Comparison of ENCODE assay signal across 11 cellular contexts in genomic region chr11:13964771-13965074, GRCh38. TPM values are rescaled to one million over a fixed set of nuclear protein-coding genes. Genes with fewer than 3 reads are reported as not detected.
A peak's percentile ranks its signal among the peaks of the same experiment; 100 is the strongest.
DNase-seq lines count a peak whose midpoint lies in the region; ATAC-seq and TF ChIP-seq lines count a peak whose summit lies in the region.
"Had no signal": no experiment of that assay in that cellular context is flagged by ENCODE, and none has a peak within 500 bp of the region (broad histone marks: within the 10 kb centered on the region; RNA-seq: fewer than 3 reads in every experiment).

No MANE protein-coding gene starts in this region.

- POLR2A ChIA-PET in naive thymus-derived CD4-positive, alpha-beta T cell (lab: Charles Lee) = interaction anchor here (1.3 kb wide), 1 partner anchor 96 kb away, joined by 5 read pairs; no protein-coding TSS in a partner anchor

- no peak for DNase-seq in cardiac muscle cell (ENCODE audit: low read depth in 1 of 2, low spot score in 1 of 2)
- no peak for DNase-seq in Right ventricle myocardium inferior (ENCODE audit: missing footprints)
- no peak for DNase-seq in endothelial cell (ENCODE audit: low spot score)
- DNase-seq in naive thymus-derived CD4-positive, alpha-beta T cell = no peak
- no peak for DNase-seq in uterus
- no peak for DNase-seq in NAMALWA (ENCODE audit: low spot score)
- DNase-seq: EL had no signal

- H3K27ac Mint-ChIP-seq in endothelial cell (ENCODE audit: unreplicated experiment) = no peak overlapping the region
- no peak overlapping the region for H3K27ac Mint-ChIP-seq in naive thymus-derived CD4-positive, alpha-beta T cell
- H3K27ac Mint-ChIP-seq: stimulated activated naive CD8-positive, alpha-beta T cell treated with anti-CD3 and anti-CD28 coated beads, Interleukin-15, Interleukin-2, amounts not matched to agents 100 ng/mL and 50 ng/mL, for 24 hours had no signal

- H3K4me1 ChIP-seq in cardiac muscle cell (ENCODE audit: low read depth) = peaks cover 17% of the 10 kb centered on the region
- peaks cover 10 to 16% of the 10 kb centered on the region in 2 donors for H3K4me1 ChIP-seq in naive thymus-derived CD4-positive, alpha-beta T cell (ENCODE audit: control insufficient read depth in 2 of 2, insufficient read depth in 2 of 2, low read length in 2 of 2)
- peaks cover 0 to 4% of the 10 kb centered on the region in 2 donors for H3K4me1 ChIP-seq in uterus

- ATAC-seq in Right ventricle myocardium inferior (no peak), GM18517 (IDR thresholded peaks at IDR 0.05; ENCODE audit: unreplicated experiment) (no peak), GM21360 (IDR thresholded peaks at IDR 0.05; ENCODE audit: unreplicated experiment) (no peak)
- no peak for ATAC-seq in naive thymus-derived CD4-positive, alpha-beta T cell

- no peak for TF ChIP-seq POLR2A in uterus (IDR thresholded peaks at IDR 0.05)

- H3K27me3 ChIP-seq in cardiac muscle cell (peaks cover 71% of the 10 kb centered on the region), uterus (peaks cover 0 to 5% of the 10 kb centered on the region in 2 donors)
- peaks cover 6 to 21% of the 10 kb centered on the region in 2 donors for H3K27me3 ChIP-seq in naive thymus-derived CD4-positive, alpha-beta T cell (ENCODE audit: control insufficient read depth in 2 of 2, insufficient read depth in 2 of 2, low read length in 2 of 2)

- H3K4me3 Mint-ChIP-seq in endothelial cell (ENCODE audit: unreplicated experiment) = peak overlapping the region; percentile 90
- H3K4me3 Mint-ChIP-seq in naive thymus-derived CD4-positive, alpha-beta T cell = peak overlapping the region in 8 of 10 donors; percentile 12 to 80 (median 41)

- TF ChIP-seq CTCF in cardiac muscle cell (IDR thresholded peaks at IDR 0.05; ENCODE audit: low read depth, low read length) (no peak), endothelial cell (IDR thresholded peaks at IDR 0.05; ENCODE audit: unreplicated experiment) (no peak), uterus (IDR thresholded peaks at IDR 0.05) (no peak)

- no peaks in the 10 kb centered on the region for H3K9me3 ChIP-seq in cardiac muscle cell (ENCODE audit: low read depth)
- H3K9me3 ChIP-seq in naive thymus-derived CD4-positive, alpha-beta T cell (ENCODE audit: control insufficient read depth in 2 of 3, low read length in 3 of 3) = no peaks in the 10 kb centered on the region
- no peaks in the 10 kb centered on the region for H3K9me3 ChIP-seq in uterus

- H3K36me3 Mint-ChIP-seq in endothelial cell (ENCODE audit: low read depth, unreplicated experiment) = peaks cover 8% of the 10 kb centered on the region
- H3K36me3 Mint-ChIP-seq in naive thymus-derived CD4-positive, alpha-beta T cell = peaks cover 0 to 1% (median 0%) of the 10 kb centered on the region in 5 donors

- no peaks in the 10 kb centered on the region for H3K9me3 Mint-ChIP-seq in endothelial cell (ENCODE audit: unreplicated experiment)
- H3K9me3 Mint-ChIP-seq in naive thymus-derived CD4-positive, alpha-beta T cell = no peaks in the 10 kb centered on the region
- H3K9me3 Mint-ChIP-seq: stimulated activated naive CD8-positive, alpha-beta T cell treated with anti-CD3 and anti-CD28 coated beads, Interleukin-15, Interleukin-2, amounts not matched to agents 100 ng/mL and 50 ng/mL, for 24 hours had no signal

- H3K36me3 ChIP-seq in cardiac muscle cell (no peaks in the 10 kb centered on the region), uterus (no peaks in the 10 kb centered on the region)
- no peaks in the 10 kb centered on the region for H3K36me3 ChIP-seq in naive thymus-derived CD4-positive, alpha-beta T cell (ENCODE audit: control insufficient read depth in 2 of 3, insufficient read depth in 3 of 3, low read length in 3 of 3)

- peak overlapping the region; percentile 39 for H3K4me3 ChIP-seq in cardiac muscle cell
- no peak overlapping the region for H3K4me3 ChIP-seq in naive thymus-derived CD4-positive, alpha-beta T cell (ENCODE audit: low read length)
- peak overlapping the region in 1 of 2 donors; percentile 53 for H3K4me3 ChIP-seq in uterus

- H3K27me3 Mint-ChIP-seq in endothelial cell (ENCODE audit: unreplicated experiment) = peaks cover 16% of the 10 kb centered on the region
- peaks cover 46 to 77% (median 52%) of the 10 kb centered on the region in 5 donors for H3K27me3 Mint-ChIP-seq in naive thymus-derived CD4-positive, alpha-beta T cell

- CTCF ChIA-PET in naive thymus-derived CD4-positive, alpha-beta T cell (lab: Charles Lee) = interaction anchor here (1.1 to 2.8 kb wide), 4 partner anchors 97 to 188 kb away, joined by 3 to 7 read pairs (median 4); no protein-coding TSS in a partner anchor

- H3K4me1 Mint-ChIP-seq in endothelial cell (ENCODE audit: unreplicated experiment) = peaks cover 35% of the 10 kb centered on the region
- H3K4me1 Mint-ChIP-seq in naive thymus-derived CD4-positive, alpha-beta T cell = peaks cover 7 to 23% (median 18%) of the 10 kb centered on the region in 7 donors

- intact Hi-C loops in Right ventricle myocardium inferior (cut with DNase I) = loop anchor here (5.0 kb wide), 1 partner anchor 78 kb away; no protein-coding TSS in a partner anchor
- intact Hi-C loops in naive thymus-derived CD4-positive, alpha-beta T cell (cut with micrococcal nuclease) = loop anchor here in 1 of 2 donors (10.0 kb wide), 2 partner anchors 300 to 940 kb away; partner anchors contain the start of gene FAR1
- intact Hi-C loops in uterus (cut with DNase I; ENCODE audit: low total_unique reads) = no loop called here

- no peak overlapping the region for H3K27ac ChIP-seq in cardiac muscle cell
- no peak overlapping the region for H3K27ac ChIP-seq in naive thymus-derived CD4-positive, alpha-beta T cell (ENCODE audit: low read depth, low read length)
- H3K27ac ChIP-seq in uterus = peak overlapping the region; percentile 73 to 79
- H3K27ac ChIP-seq: HL-60 had no signal

RNA-seq across cellular contexts. Expression of gene SPON1, which starts 2.2 kb away (rescaled TPM):
- total RNA-seq in cardiac muscle cell (13.3 and 28.8 TPM in 2 replicates), Right ventricle myocardium inferior (5.0 TPM), endothelial cell (ENCODE audit: unreplicated experiment) (120 TPM), uterus (100 to 1,000 TPM in 1 of 4 donors, 10 to 100 TPM in 3; 18.8 to 139 (median 28.8) TPM)
- polyA plus RNA-seq in cardiac muscle cell = 14.9 and 22.0 TPM in 2 replicates
- 10 to 100 TPM in 2 of 5 experiments, 1 to 10 TPM in 3; 1.6 to 20.8 (median 3.9) TPM for total RNA-seq in naive thymus-derived CD4-positive, alpha-beta T cell
- polyA plus RNA-seq in naive thymus-derived CD4-positive, alpha-beta T cell = under 1 TPM; 0.35 to 0.45 TPM

Comparison
In these comparisons a context has a peak if more than half of its experiments do, and no peak if none do; other contexts are left out.
1. H3K27ac ChIP-seq: peak in uterus (2 of 2); none in cardiac muscle cell (single experiment) and naive thymus-derived CD4-positive, alpha-beta T cell (single experiment).